8 cellular contexts compared by ENCODE assay signal in the genomic region with DNA sequence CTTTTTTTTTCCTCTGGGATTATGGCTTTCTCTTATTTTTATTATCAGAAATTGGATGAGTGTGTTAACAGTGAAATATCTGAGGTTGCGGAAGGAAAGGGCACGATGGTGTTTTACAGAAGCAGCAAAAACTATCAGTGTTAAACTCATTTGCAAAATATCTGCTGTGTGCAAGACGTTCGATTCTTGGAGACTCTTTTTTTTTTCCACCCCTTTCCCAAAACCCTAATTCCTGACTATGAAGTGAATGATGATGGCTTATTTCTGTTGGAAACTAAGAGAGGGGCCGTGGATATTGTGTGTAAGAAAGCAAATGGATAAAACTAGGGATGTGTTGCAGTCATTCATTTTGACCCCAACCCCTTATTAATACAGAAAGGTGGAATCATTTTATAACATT. TPM values are rescaled to one million over a fixed set of nuclear protein-coding genes. Genes with fewer than 3 reads are reported as not detected.
DNase-seq lines count a peak whose midpoint lies in the region; ATAC-seq, FAIRE-seq and TF ChIP-seq lines count a peak whose summit lies in the region.

No MANE protein-coding gene starts in this region.

- H3K9me3 ChIP-seq in heart left ventricle (no peaks in the 10 kb centered on the region), upper lobe of right lung (no peaks in the 10 kb centered on the region)

- DNase-seq in heart left ventricle (no peak), cardiac septum (ENCODE audit: low spot score) (no peak), naive B cell (no peak), upper lobe of right lung (no peak), HTR-8/SVneo (ENCODE audit: insufficient read length, low spot score) (no peak)
- DNase-seq in central memory CD8-positive, alpha-beta T cell (ENCODE audit: low spot score in 2 of 2) = no peak

- H3K4me3 Mint-ChIP-seq in central memory CD8-positive, alpha-beta T cell = peak overlapping the region; percentile 35
- H3K4me3 Mint-ChIP-seq in naive B cell = peak overlapping the region; percentile 70 to 92 (median 87)

- H3K27me3 ChIP-seq in heart left ventricle = peaks cover 0 to 24% (median 9%) of the 10 kb centered on the region in 9 donors
- H3K27me3 ChIP-seq in upper lobe of right lung = peaks cover 9% of the 10 kb centered on the region

- intact Hi-C loops in heart left ventricle (cut with DNase I) = loop anchor here in 1 of 10 donors (2.0 kb wide), 1 partner anchor 1794 kb away; no protein-coding TSS in a partner anchor
- intact Hi-C loops in cardiac septum (cut with DNase I) = loop anchor here (5.0 to 10.0 kb wide), 2 partner anchors 103 to 926 kb away; no protein-coding TSS in a partner anchor
- intact Hi-C loops in upper lobe of right lung (cut with DNase I) = no loop called here

- H3K4me1 ChIP-seq in heart left ventricle (peaks cover 0 to 24% (median 6%) of the 10 kb centered on the region in 12 donors), upper lobe of right lung (peaks cover 18% of the 10 kb centered on the region)

- H3K9me3 Mint-ChIP-seq in central memory CD8-positive, alpha-beta T cell = no peaks in the 10 kb centered on the region
- H3K9me3 Mint-ChIP-seq in naive B cell = no peaks in the 10 kb centered on the region

- H3K36me3 ChIP-seq in heart left ventricle (no peaks in the 10 kb centered on the region), upper lobe of right lung (no peaks in the 10 kb centered on the region)

- no peaks in the 10 kb centered on the region for H3K36me3 Mint-ChIP-seq in central memory CD8-positive, alpha-beta T cell (ENCODE audit: insufficient read depth)
- no peaks in the 10 kb centered on the region for H3K36me3 Mint-ChIP-seq in naive B cell

- ATAC-seq in heart left ventricle (no peak), naive B cell (ENCODE audit: low read depth in 2 of 2) (no peak), upper lobe of right lung (no peak), HG02852 (IDR thresholded peaks at IDR 0.05; ENCODE audit: unreplicated experiment) (no peak), HG03442 (IDR thresholded peaks at IDR 0.05; ENCODE audit: unreplicated experiment) (no peak)
- ATAC-seq in central memory CD8-positive, alpha-beta T cell (replicated peaks; ENCODE audit: extremely low read depth, poor library complexity, severe bottlenecking) = no peak

- no peak for TF ChIP-seq POLR2A in heart left ventricle (IDR thresholded peaks at IDR 0.05)

- no peaks in the 10 kb centered on the region for H3K4me1 Mint-ChIP-seq in central memory CD8-positive, alpha-beta T cell
- H3K4me1 Mint-ChIP-seq in naive B cell = peaks cover 6 to 17% (median 14%) of the 10 kb centered on the region in 3 donors

- FAIRE-seq in HTR-8/SVneo (lab: Jason Lieb, UNC) = no peak

- WGBS in heart left ventricle, 4 donors = 24 to 30% (median 29%) methylated on average over 5 of the region's 5 CpGs

- no peak overlapping the region for H3K27ac Mint-ChIP-seq in central memory CD8-positive, alpha-beta T cell (ENCODE audit: low read depth)
- H3K27ac Mint-ChIP-seq in naive B cell = peak overlapping the region in 1 of 6 donors; percentile 54

- H3K4me3 ChIP-seq in heart left ventricle (peak overlapping the region; percentile 25 to 76 (median 59)), upper lobe of right lung (peak overlapping the region; percentile 59)

- H3K27ac ChIP-seq in heart left ventricle (peak overlapping the region in 3 of 12 donors; percentile 28 to 34 (median 32)), upper lobe of right lung (no peak overlapping the region)

- TF ChIP-seq CTCF in heart left ventricle (IDR thresholded peaks at IDR 0.05) = no peak
- TF ChIP-seq CTCF in upper lobe of right lung (IDR thresholded peaks at IDR 0.05) = no peak

- H3K27me3 Mint-ChIP-seq in central memory CD8-positive, alpha-beta T cell = peaks cover 8% of the 10 kb centered on the region
- peaks cover 12 to 36% (median 22%) of the 10 kb centered on the region in 3 donors for H3K27me3 Mint-ChIP-seq in naive B cell

RNA-seq across cellular contexts. Expression of a gene that starts 0.7 kb away (rescaled TPM):
- 1 to 10 TPM; 1.1 to 4.3 (median 3.2) TPM for total RNA-seq in heart left ventricle
- under 1 TPM; 0.19 to 0.60 TPM for polyA plus RNA-seq in heart left ventricle
- total RNA-seq in cardiac septum = 2.8 TPM
- 1 to 10 TPM in 2 of 6 donors, under 1 TPM in 1, not detected in 3; 0.44 to 2.5 (median 2.4) TPM for polyA plus RNA-seq in naive B cell (ENCODE audit: low read depth in 6 of 6)
- 15.9 TPM for total RNA-seq in upper lobe of right lung
